Comparison of ENCODE assay signal across 8 cellular contexts in the genomic region with DNA sequence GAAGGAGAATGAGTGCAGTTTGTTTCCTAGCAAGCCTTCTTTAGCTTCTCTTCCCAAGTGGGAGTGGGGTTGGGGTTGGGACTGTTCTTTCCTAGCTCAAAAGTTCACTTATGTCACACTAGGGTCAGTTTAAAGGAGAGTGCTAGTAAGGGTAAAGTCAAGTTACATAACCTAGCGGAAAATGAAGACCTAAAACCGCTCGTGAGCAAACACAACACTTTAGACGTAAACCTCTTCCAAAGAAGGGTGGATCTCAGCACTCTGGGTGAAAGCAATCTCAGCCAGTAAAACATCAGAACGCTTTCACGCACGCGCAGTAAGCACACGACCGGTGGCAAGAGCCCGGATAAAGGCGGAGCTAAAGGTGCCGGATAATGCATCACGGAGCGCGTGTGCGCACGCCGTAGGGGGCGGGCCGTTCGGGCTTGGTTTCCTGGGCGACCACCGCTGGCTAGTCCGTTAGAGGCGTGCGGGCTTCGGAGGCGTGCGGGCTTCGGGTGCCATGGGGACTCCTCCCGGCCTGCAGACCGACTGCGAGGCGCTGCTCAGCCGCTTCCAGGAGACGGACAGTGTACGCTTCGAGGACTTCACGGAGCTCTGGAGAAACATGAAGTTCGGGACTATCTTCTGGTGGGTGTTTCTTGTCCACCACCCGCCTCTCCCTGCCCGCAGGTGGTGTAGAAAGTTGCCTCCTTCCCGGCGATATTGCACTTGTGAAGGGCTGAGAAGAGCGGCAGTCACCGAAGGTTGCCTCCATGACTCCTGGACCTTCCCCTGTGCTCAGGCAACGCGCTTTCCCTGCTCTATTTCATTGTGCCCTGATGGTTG. TPM values are rescaled to one million over a fixed set of nuclear protein-coding genes. Genes with fewer than 3 reads are reported as not detected.
DNase-seq lines count a peak whose midpoint lies in the region; ATAC-seq, FAIRE-seq and TF ChIP-seq lines count a peak whose summit lies in the region.

A gene with protein sequence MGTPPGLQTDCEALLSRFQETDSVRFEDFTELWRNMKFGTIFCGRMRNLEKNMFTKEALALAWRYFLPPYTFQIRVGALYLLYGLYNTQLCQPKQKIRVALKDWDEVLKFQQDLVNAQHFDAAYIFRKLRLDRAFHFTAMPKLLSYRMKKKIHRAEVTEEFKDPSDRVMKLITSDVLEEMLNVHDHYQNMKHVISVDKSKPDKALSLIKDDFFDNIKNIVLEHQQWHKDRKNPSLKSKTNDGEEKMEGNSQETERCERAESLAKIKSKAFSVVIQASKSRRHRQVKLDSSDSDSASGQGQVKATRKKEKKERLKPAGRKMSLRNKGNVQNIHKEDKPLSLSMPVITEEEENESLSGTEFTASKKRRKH (plus strand): TSS at position 462 of the 828 bp plus-strand sequence. CDS start 41 bp downstream, at position 503.

- TSS peak; percentile 57 for BruUV-seq in Caco-2 (replicated peaks; lab: Mats Ljungman, UMichigan)

- H3K9me3 ChIP-seq in Caco-2 = no peaks in the 10 kb centered on the region

- H3K9me3 Mint-ChIP-seq in Caco-2 (ENCODE audit: unreplicated experiment) = no peaks in the 10 kb centered on the region
- H3K9me3 Mint-ChIP-seq in activated CD8-positive, alpha-beta memory T cell treated with anti-CD3 and anti-CD28 coated beads, Interleukin-2, amount 10 ng/mL, durations not matched to agents 7 days and 5 days (ENCODE audit: low read depth) = no peaks in the 10 kb centered on the region
- H3K9me3 Mint-ChIP-seq in effector memory CD8-positive, alpha-beta T cell = no peaks in the 10 kb centered on the region

- POLR2A ChIA-PET in Caco-2 (lab: Charles Lee) = interaction anchor here (0.6 to 2.0 kb wide), 10 partner anchors 13 to 1880 kb away, joined by 3 to 13 read pairs (median 4); a partner anchor contains a TSS

- no peaks in the 10 kb centered on the region for H3K27me3 ChIP-seq in Caco-2 (replicated peaks; ENCODE audit: control insufficient read depth, insufficient read depth, low read length)

- H3K27ac Mint-ChIP-seq in Caco-2 (ENCODE audit: unreplicated experiment) = peak within 1 kb of the TSS; percentile 97
- peak within 1 kb of the TSS; percentile 98 for H3K27ac Mint-ChIP-seq in activated CD8-positive, alpha-beta memory T cell treated with anti-CD3 and anti-CD28 coated beads, Interleukin-2, amount 10 ng/mL, durations not matched to agents 7 days and 5 days
- peak within 1 kb of the TSS; percentile 95 to 98 for H3K27ac Mint-ChIP-seq in effector memory CD8-positive, alpha-beta T cell

- peak; percentile 100 for FAIRE-seq in HTR-8/SVneo (lab: Jason Lieb, UNC)

- peaks cover 7% of the 10 kb centered on the region for H3K4me1 Mint-ChIP-seq in Caco-2 (ENCODE audit: low read depth, unreplicated experiment)
- H3K4me1 Mint-ChIP-seq in activated CD8-positive, alpha-beta memory T cell treated with anti-CD3 and anti-CD28 coated beads, Interleukin-2, amount 10 ng/mL, durations not matched to agents 7 days and 5 days = peaks cover 42% of the 10 kb centered on the region
- peaks cover 21% of the 10 kb centered on the region in 2 donors for H3K4me1 Mint-ChIP-seq in effector memory CD8-positive, alpha-beta T cell (ENCODE audit: low read depth in 2 of 2)

- CTCF ChIA-PET in Caco-2 (lab: Charles Lee) = interaction anchor here (0.5 to 1.6 kb wide), 10 partner anchors 9 to 203 kb away, joined by 3 to 9 read pairs (median 4); no protein-coding TSS in a partner anchor
- CTCF ChIA-PET in activated CD8-positive, alpha-beta memory T cell treated with anti-CD3 and anti-CD28 coated beads, Interleukin-2, amount 10 ng/mL, durations not matched to agents 7 days and 5 days (lab: Charles Lee) = interaction anchor here (0.7 to 2.1 kb wide), 13 partner anchors 10 to 482 kb away, joined by 3 to 18 read pairs (median 5); no protein-coding TSS in a partner anchor

- peak within 1 kb of the TSS; percentile 99 for H3K4me3 Mint-ChIP-seq in Caco-2 (ENCODE audit: unreplicated experiment)
- H3K4me3 Mint-ChIP-seq in activated CD8-positive, alpha-beta memory T cell treated with anti-CD3 and anti-CD28 coated beads, Interleukin-2, amount 10 ng/mL, durations not matched to agents 7 days and 5 days = peak within 1 kb of the TSS; percentile 94
- peak within 1 kb of the TSS; percentile 92 to 97 for H3K4me3 Mint-ChIP-seq in effector memory CD8-positive, alpha-beta T cell

- intact Hi-C loops in Caco-2 (cut with micrococcal nuclease; ENCODE audit: unreplicated experiment) = loop anchor here (1.0 to 10.0 kb wide), 4 partner anchors 13 to 487 kb away; a partner anchor contains a TSS

- 0 out of 2 replicates have a peak, but pooled peaks cover 5% of the 10 kb centered on the region for H3K4me1 ChIP-seq in Caco-2

- peak within 1 kb of the TSS; percentile 81 for H3K4me3 ChIP-seq in Caco-2 (ENCODE audit: low read depth, low read length)

- H3K27me3 Mint-ChIP-seq in Caco-2 (ENCODE audit: insufficient read depth, unreplicated experiment) = no peaks in the 10 kb centered on the region
- H3K27me3 Mint-ChIP-seq in activated CD8-positive, alpha-beta memory T cell treated with anti-CD3 and anti-CD28 coated beads, Interleukin-2, amount 10 ng/mL, durations not matched to agents 7 days and 5 days = no peaks in the 10 kb centered on the region
- no peaks in the 10 kb centered on the region for H3K27me3 Mint-ChIP-seq in effector memory CD8-positive, alpha-beta T cell

- peak; percentile 99 for ATAC-seq in GM21381 (IDR thresholded peaks at IDR 0.05; ENCODE audit: unreplicated experiment)
- ATAC-seq in activated CD8-positive, alpha-beta memory T cell treated with anti-CD3 and anti-CD28 coated beads, Interleukin-2, amount 10 ng/mL, durations not matched to agents 7 days and 5 days = peak; percentile 99
- peak; percentile 95 for ATAC-seq in effector memory CD8-positive, alpha-beta T cell (replicated peaks)

- peaks cover 7% of the 10 kb centered on the region for H3K36me3 Mint-ChIP-seq in Caco-2 (ENCODE audit: insufficient read depth, unreplicated experiment)
- H3K36me3 Mint-ChIP-seq in activated CD8-positive, alpha-beta memory T cell treated with anti-CD3 and anti-CD28 coated beads, Interleukin-2, amount 10 ng/mL, durations not matched to agents 7 days and 5 days = peaks cover 3% of the 10 kb centered on the region
- peaks cover 24% of the 10 kb centered on the region for H3K36me3 Mint-ChIP-seq in effector memory CD8-positive, alpha-beta T cell (ENCODE audit: insufficient read depth)

- no peak for TF ChIP-seq CTCF in Caco-2 (IDR thresholded peaks at IDR 0.05; ENCODE audit: insufficient read depth in 1 of 2, low read depth in 1 of 2, low read length in 1 of 2, severe bottlenecking in 1 of 2, unreplicated experiment in 1 of 2)

- no peaks in the 10 kb centered on the region for H3K36me3 ChIP-seq in Caco-2 (ENCODE audit: control insufficient read depth, insufficient read depth, low read length)

- DNase-seq in Caco-2 = peak; percentile 95
- DNase-seq in HTR-8/SVneo (ENCODE audit: insufficient read length, low spot score) = peak; percentile 100
- peak; percentile 98 for DNase-seq in NOMO-1 treated with DMSO at 0.1 percent for 48 hours (lab: John Stamatoyannopoulos, UW; ENCODE audit: unreplicated experiment)
- peak; percentile 99 for DNase-seq in activated CD8-positive, alpha-beta memory T cell treated with anti-CD3 and anti-CD28 coated beads, Interleukin-2, amount 10 ng/mL, durations not matched to agents 7 days and 5 days
- DNase-seq in effector memory CD8-positive, alpha-beta T cell = peak; percentile 97 to 98 (median 98)
- DNase-seq in medulla oblongata (ENCODE audit: extremely low spot score) = peak; percentile 99
- DNase-seq in stimulated activated CD4-positive, alpha-beta T cell treated with anti-CD3 and anti-CD28 coated beads, TNF-alpha, amount 100 ng/mL, for 48 hours (ENCODE audit: low read depth in 3 of 3) = peak; percentile 92 to 97 (median 93)

RNA-seq across cellular contexts. Expression of the gene that starts here (rescaled TPM):
- total RNA-seq in Caco-2 (2022) = 5.1 and 6.0 TPM in 2 replicates
- 1 to 10 TPM; 5.1 to 5.8 TPM for total RNA-seq in activated CD8-positive, alpha-beta memory T cell treated with anti-CD3 and anti-CD28 coated beads, Interleukin-2, amount 10 ng/mL, durations not matched to agents 7 days and 5 days

Comparison
In these comparisons a context has a peak if more than half of its experiments do, and no peak if none do; other contexts are left out.
1. Peak in every context shown above with its lines: DNase-seq, ATAC-seq and H3K4me3 ChIP-seq.